Comparison of ENCODE assay signal across 15 cellular contexts in genomic region chr1:23400324-23401110, GRCh38. TPM values are rescaled to one million over a fixed set of nuclear protein-coding genes. Genes with fewer than 3 reads are reported as not detected.
DNase-seq lines count a peak whose midpoint lies in the region; ATAC-seq and TF ChIP-seq lines count a peak whose summit lies in the region.
"Had no signal": no experiment of that assay in that cellular context is flagged by ENCODE, and none has a peak within 500 bp of the region (broad histone marks: within the 10 kb centered on the region; RNA-seq: fewer than 3 reads in every experiment).

No MANE protein-coding gene starts in this region.

- no peak for ATAC-seq in upper lobe of right lung
- ATAC-seq in GM21381 (IDR thresholded peaks at IDR 0.05; ENCODE audit: unreplicated experiment): no peak

- H3K4me3 Mint-ChIP-seq in activated naive CD4-positive, alpha-beta T cell treated with anti-CD3 and anti-CD28 coated beads, Interleukin-2, amount 10 ng/mL, durations not matched to agents 7 days and 5 days: no peak overlapping the region
- H3K4me3 Mint-ChIP-seq in dendritic cell treated with granulocyte-macrophage colony-stimulating factor and Interleukin-4, amounts not matched to agents 40 ng/mL and 50 ng/mL, for 4 days: no peak overlapping the region
- H3K4me3 Mint-ChIP-seq: activated T-helper 1 cell treated with anti-CD3 and anti-CD28 coated beads, Interleukin-12 subunit alpha, Interleukin-12 subunit beta, Interleukin-2, Interleukin-4 antibody, amounts not matched to agents 30 ng/mL and 10 ng/mL and 1 ng/mL, durations not matched to agents 14 hours and 24 hours and 36 hours; nephron progenitor cell had no signal

- H3K4me1 ChIP-seq in upper lobe of right lung: peaks cover 32% of the 10 kb centered on the region
- H3K4me1 ChIP-seq in MM.1S (ENCODE audit: low read length): peaks cover 4% of the 10 kb centered on the region

- H3K27me3 ChIP-seq in upper lobe of right lung (no peaks in the 10 kb centered on the region), MM.1S (replicated peaks; ENCODE audit: insufficient read depth, low read length) (no peaks in the 10 kb centered on the region)
- H3K27me3 ChIP-seq: hepatocyte had no signal

- H3K4me2 ChIP-seq in MM.1S (ENCODE audit: low read depth, low read length): no peak overlapping the region
- H3K4me2 ChIP-seq: hepatocyte, smooth muscle cell had no signal

- no peak for DNase-seq in activated naive CD4-positive, alpha-beta T cell treated with anti-CD3 and anti-CD28 coated beads, Interleukin-2, amount 10 ng/mL, durations not matched to agents 7 days and 5 days
- DNase-seq in activated naive CD4-positive, alpha-beta T cell treated with anti-CD3 and anti-CD28 coated beads, Interleukin-2, amount 50 U/mL, for 16 hours: no peak
- DNase-seq in iris pigment epithelial cell (ENCODE audit: low read depth) (peak; percentile 70), upper lobe of right lung (no peak), MM.1S (no peak), KG1 (lab: John Stamatoyannopoulos, UW) (no peak)
- DNase-seq: activated CD4-positive, alpha-beta T cell treated with anti-CD3 and anti-CD28 coated beads, Interleukin-2, amount 50 U/mL, for 1 hour; NCI-H1694 treated with DMSO at 0.1 percent for 48 hours; nephron progenitor cell; T1000 had no signal

- peaks cover 16% of the 10 kb centered on the region for H3K4me1 Mint-ChIP-seq in activated naive CD4-positive, alpha-beta T cell treated with anti-CD3 and anti-CD28 coated beads, Interleukin-2, amount 10 ng/mL, durations not matched to agents 7 days and 5 days
- H3K4me1 Mint-ChIP-seq in dendritic cell treated with granulocyte-macrophage colony-stimulating factor and Interleukin-4, amounts not matched to agents 40 ng/mL and 50 ng/mL, for 4 days (ENCODE audit: low read depth): peaks cover 41% of the 10 kb centered on the region

- H3F3A ChIP-seq in MM.1S (ENCODE audit: insufficient read depth, low read length): no peaks in the 10 kb centered on the region

- H3K36me3 Mint-ChIP-seq in activated naive CD4-positive, alpha-beta T cell treated with anti-CD3 and anti-CD28 coated beads, Interleukin-2, amount 10 ng/mL, durations not matched to agents 7 days and 5 days: peaks cover 24% of the 10 kb centered on the region
- no peaks in the 10 kb centered on the region for H3K36me3 Mint-ChIP-seq in dendritic cell treated with granulocyte-macrophage colony-stimulating factor and Interleukin-4, amounts not matched to agents 40 ng/mL and 50 ng/mL, for 4 days (ENCODE audit: low read depth)

- CTCF ChIA-PET in activated naive CD4-positive, alpha-beta T cell treated with anti-CD3 and anti-CD28 coated beads, Interleukin-2, amount 10 ng/mL, durations not matched to agents 7 days and 5 days (lab: Charles Lee): no interaction called here

- no peaks in the 10 kb centered on the region for H3K27me3 Mint-ChIP-seq in activated naive CD4-positive, alpha-beta T cell treated with anti-CD3 and anti-CD28 coated beads, Interleukin-2, amount 10 ng/mL, durations not matched to agents 7 days and 5 days
- peaks cover 15% of the 10 kb centered on the region for H3K27me3 Mint-ChIP-seq in dendritic cell treated with granulocyte-macrophage colony-stimulating factor and Interleukin-4, amounts not matched to agents 40 ng/mL and 50 ng/mL, for 4 days

- no peaks in the 10 kb centered on the region for H3K9me3 ChIP-seq in upper lobe of right lung
- no peaks in the 10 kb centered on the region for H3K9me3 ChIP-seq in MM.1S (replicated peaks; ENCODE audit: insufficient read depth, low read length)

- H3K27ac Mint-ChIP-seq in activated naive CD4-positive, alpha-beta T cell treated with anti-CD3 and anti-CD28 coated beads, Interleukin-2, amount 10 ng/mL, durations not matched to agents 7 days and 5 days: peak overlapping the region; percentile 14
- H3K27ac Mint-ChIP-seq in dendritic cell treated with granulocyte-macrophage colony-stimulating factor and Interleukin-4, amounts not matched to agents 40 ng/mL and 50 ng/mL, for 4 days: peak overlapping the region; percentile 80
- H3K27ac Mint-ChIP-seq: activated T-helper 1 cell treated with anti-CD3 and anti-CD28 coated beads, Interleukin-12 subunit alpha, Interleukin-12 subunit beta, Interleukin-2, Interleukin-4 antibody, amounts not matched to agents 30 ng/mL and 10 ng/mL and 1 ng/mL, durations not matched to agents 14 hours and 24 hours and 36 hours; nephron progenitor cell had no signal

- no peaks in the 10 kb centered on the region for H4K20me1 ChIP-seq in MM.1S (ENCODE audit: insufficient read depth, low read length)

- H3K4me3 ChIP-seq in upper lobe of right lung (no peak overlapping the region), MM.1S (ENCODE audit: low read length) (no peak overlapping the region)
- H3K4me3 ChIP-seq: hepatocyte, smooth muscle cell had no signal

- no peak overlapping the region for H2AFZ ChIP-seq in MM.1S (ENCODE audit: low read length)
- H2AFZ ChIP-seq: hepatocyte had no signal

- no peaks in the 10 kb centered on the region for H3K9me2 ChIP-seq in MM.1S (replicated peaks; ENCODE audit: insufficient read depth, low read length)

- no peaks in the 10 kb centered on the region for H3K36me3 ChIP-seq in upper lobe of right lung
- H3K36me3 ChIP-seq in MM.1S (replicated peaks; ENCODE audit: insufficient read depth, low read length): no peaks in the 10 kb centered on the region

- H3K79me2 ChIP-seq in MM.1S (ENCODE audit: low read length): no peaks in the 10 kb centered on the region
- H3K79me2 ChIP-seq: hepatocyte had no signal

- H3K9ac ChIP-seq in MM.1S (ENCODE audit: low read length): no peak overlapping the region

- intact Hi-C loops in dendritic cell treated with granulocyte-macrophage colony-stimulating factor and Interleukin-4, amounts not matched to agents 40 ng/mL and 50 ng/mL, for 4 days (cut with micrococcal nuclease): loop anchor here (5.0 kb wide), 1 partner anchor 73 kb away; no protein-coding TSS in a partner anchor
- intact Hi-C loops in upper lobe of right lung (cut with DNase I): no loop called here

- H3K9me3 Mint-ChIP-seq in activated naive CD4-positive, alpha-beta T cell treated with anti-CD3 and anti-CD28 coated beads, Interleukin-2, amount 10 ng/mL, durations not matched to agents 7 days and 5 days: no peaks in the 10 kb centered on the region
- no peaks in the 10 kb centered on the region for H3K9me3 Mint-ChIP-seq in dendritic cell treated with granulocyte-macrophage colony-stimulating factor and Interleukin-4, amounts not matched to agents 40 ng/mL and 50 ng/mL, for 4 days
- H3K9me3 Mint-ChIP-seq: activated T-helper 1 cell treated with anti-CD3 and anti-CD28 coated beads, Interleukin-12 subunit alpha, Interleukin-12 subunit beta, Interleukin-2, Interleukin-4 antibody, amounts not matched to agents 30 ng/mL and 10 ng/mL and 1 ng/mL, durations not matched to agents 14 hours and 24 hours and 36 hours; nephron progenitor cell had no signal

- no peak for TF ChIP-seq CTCF in upper lobe of right lung (IDR thresholded peaks at IDR 0.05)
- TF ChIP-seq CTCF in MM.1S (IDR thresholded peaks at IDR 0.05; ENCODE audit: low read length): no peak

- H3K27ac ChIP-seq in upper lobe of right lung: peak overlapping the region; percentile 47
- no peak overlapping the region for H3K27ac ChIP-seq in MM.1S (ENCODE audit: low read length)
- H3K27ac ChIP-seq: hepatocyte had no signal

RNA-seq across cellular contexts. Expression of gene TCEA3, which starts 24.0 kb away (rescaled TPM):
- 39.4 TPM for total RNA-seq in upper lobe of right lung

RNA-seq across cellular contexts. Expression of gene ZNF436, which starts 30.9 kb away (rescaled TPM):
- total RNA-seq in upper lobe of right lung: 10.9 TPM

RNA-seq across cellular contexts. Expression of gene HNRNPR, which starts 56.4 kb away (rescaled TPM):
- 85.2 TPM for total RNA-seq in upper lobe of right lung
